Comparison of ENCODE assay signal across 11 cellular contexts in genomic region chr1:164914208-164914607, GRCh38.
DNase-seq lines count a peak whose midpoint lies in the region; TF ChIP-seq lines count a peak whose summit lies in the region.
"Had no signal": no experiment of that assay in that cellular context is flagged by ENCODE, and none has a peak within 500 bp of the region (broad histone marks: within the 10 kb centered on the region; RNA-seq: fewer than 3 reads in every experiment).

No MANE protein-coding gene starts in this region.

- H3K4me3 ChIP-seq in parathyroid adenoma (ENCODE audit: low read depth, low read length), result no peak overlapping the region
- H3K4me3 ChIP-seq: GM12878, mucosa of descending colon, Peyer's patch had no signal

- no peaks in the 10 kb centered on the region for H3K36me3 ChIP-seq in parathyroid adenoma (ENCODE audit: control insufficient read depth, insufficient read depth, low read length)
- H3K36me3 ChIP-seq: Peyer's patch had no signal

- H3K9me3 ChIP-seq in parathyroid adenoma (ENCODE audit: control insufficient read depth, low read length), result no peaks in the 10 kb centered on the region
- H3K9me3 ChIP-seq: mucosa of descending colon, Peyer's patch had no signal

- no peaks in the 10 kb centered on the region for H3K27me3 ChIP-seq in parathyroid adenoma (ENCODE audit: control insufficient read depth, insufficient read depth, low read length)
- H3K27me3 ChIP-seq: Peyer's patch had no signal

- no peaks in the 10 kb centered on the region for H3K79me2 ChIP-seq in parathyroid adenoma

- no peak overlapping the region for H3K9ac ChIP-seq in parathyroid adenoma

- H3K4me2 ChIP-seq in parathyroid adenoma (ENCODE audit: low read length), result no peak overlapping the region

- DNase-seq in EH (ENCODE audit: low read depth) (peak; percentile 35), NCI-H69 (lab: John Stamatoyannopoulos, UW) (peak; percentile 19), fibroblast of gingiva (ENCODE audit: low read depth) (peak; percentile 59), NCI-H345 (lab: John Stamatoyannopoulos, UW) (no peak), SHP77 treated with DMSO at 0.1 percent for 48 hours (lab: John Stamatoyannopoulos, UW) (no peak), GOT3 (lab: John Stamatoyannopoulos, UW) (no peak)
- no peak for DNase-seq in activated CD4-positive, CD25-positive, alpha-beta regulatory T cell treated with anti-CD3 and anti-CD28 coated beads, Interleukin-2, amount 50 U/mL, for 72 hours
- DNase-seq: mucosa of descending colon, Peyer's patch had no signal

- no peak overlapping the region for H2AFZ ChIP-seq in parathyroid adenoma

- no peak overlapping the region for H3K27ac ChIP-seq in parathyroid adenoma
- H3K27ac ChIP-seq: Peyer's patch had no signal

- no peaks in the 10 kb centered on the region for H3K4me1 ChIP-seq in parathyroid adenoma
- H3K4me1 ChIP-seq: Peyer's patch had no signal

- peak; percentile 12 for TF ChIP-seq CTCF in parathyroid adenoma (IDR thresholded peaks at IDR 0.05)

Comparison
In these comparisons a context has a peak if more than half of its experiments do, and no peak if none do; other contexts are left out.
1. DNase-seq: peak in EH (single experiment), NCI-H69 (single experiment) and fibroblast of gingiva (single experiment); none in activated CD4-positive, CD25-positive, alpha-beta regulatory T cell treated with anti-CD3 and anti-CD28 coated beads, Interleukin-2, amount 50 U/mL, for 72 hours (single experiment), NCI-H345 (single experiment), SHP77 treated with DMSO at 0.1 percent for 48 hours (single experiment) and GOT3 (single experiment).